ENCODE assay signal across 9 cellular contexts in genomic region chr17:50110591-50111349, GRCh38. TPM values are rescaled to one million over a fixed set of nuclear protein-coding genes. Genes with fewer than 3 reads are reported as not detected.
A peak's percentile ranks its signal among the peaks of the same experiment; 100 is the strongest.
DNase-seq lines count a peak whose midpoint lies in the region; ATAC-seq and TF ChIP-seq lines count a peak whose summit lies in the region.
"Had no signal": no experiment of that assay in that cellular context is flagged by ENCODE, and none has a peak within 500 bp of the region (broad histone marks: within the 10 kb centered on the region; RNA-seq: fewer than 3 reads in every experiment).

No MANE protein-coding gene starts in this region.

- no peaks in the 10 kb centered on the region for H3K27me3 ChIP-seq in ascending aorta
- H3K27me3 ChIP-seq in heart right ventricle = peaks cover 0 to 9% (median 0%) of the 10 kb centered on the region in 7 donors
- no peaks in the 10 kb centered on the region for H3K27me3 ChIP-seq in osteoblast (ENCODE audit: insufficient read depth, low read length)
- no peaks in the 10 kb centered on the region for H3K27me3 ChIP-seq in uterus

- H3K4me3 Mint-ChIP-seq in T-helper 2 cell treated with Interferon-gamma antibody and Interleukin-4, amounts not matched to agents 5 μg/mL and 100 μg/mL, for 36 hours = no peak overlapping the region

- no peak for DNase-seq in ascending aorta (ENCODE audit: low spot score in 2 of 2)
- DNase-seq in heart right ventricle = peak; percentile 61 to 68
- peak; percentile 78 for DNase-seq in osteoblast (ENCODE audit: insufficient read length, low spot score, missing footprints)
- no peak for DNase-seq in uterus
- no peak for DNase-seq in T-helper 2 cell treated with Interferon-gamma antibody and Interleukin-4, amounts not matched to agents 5 μg/mL and 100 μg/mL, for 36 hours (ENCODE audit: low spot score)
- DNase-seq: activated CD4-positive, alpha-beta T cell treated with anti-CD3 and anti-CD28 coated beads, Interleukin-2, amount 50 U/mL, for 48 hours; activated naive CD4-positive, alpha-beta T cell treated with anti-CD3 and anti-CD28 coated beads, Interleukin-2, amount 50 U/mL, for 16 hours had no signal

- intact Hi-C loops in ascending aorta (cut with DNase I) (loop anchor here (1.0 to 5.0 kb wide), 3 partner anchors 15 to 67 kb away; partner anchors contain the start of gene PDK2), heart right ventricle (cut with DNase I) (loop anchor here in 3 of 10 donors (5.0 to 10.0 kb wide), 2 partner anchors 54 to 57 kb away; partner anchors contain the start of gene SGCA (in 3 of the 3)), uterus (cut with DNase I; ENCODE audit: low total_unique reads) (no loop called here)

- H3K27ac Mint-ChIP-seq in T-helper 2 cell treated with Interferon-gamma antibody and Interleukin-4, amounts not matched to agents 5 μg/mL and 100 μg/mL, for 36 hours = no peak overlapping the region

- H4K20me1 ChIP-seq in osteoblast (ENCODE audit: insufficient read depth, low read length) = peaks cover 3% of the 10 kb centered on the region

- no peak overlapping the region for H3K4me3 ChIP-seq in ascending aorta
- no peak overlapping the region for H3K4me3 ChIP-seq in heart right ventricle
- H3K4me3 ChIP-seq in osteoblast (ENCODE audit: insufficient read depth, low read length) = no peak overlapping the region
- no peak overlapping the region for H3K4me3 ChIP-seq in uterus

- no peaks in the 10 kb centered on the region for H3K9me3 Mint-ChIP-seq in T-helper 2 cell treated with Interferon-gamma antibody and Interleukin-4, amounts not matched to agents 5 μg/mL and 100 μg/mL, for 36 hours

- TF ChIP-seq CTCF in ascending aorta (IDR thresholded peaks at IDR 0.05) (no peak), heart right ventricle (IDR thresholded peaks at IDR 0.05) (no peak), osteoblast (IDR thresholded peaks at IDR 0.05; ENCODE audit: extremely low read depth, low read depth, low read length) (no peak), uterus (IDR thresholded peaks at IDR 0.05) (no peak)

- H3K36me3 Mint-ChIP-seq in T-helper 2 cell treated with Interferon-gamma antibody and Interleukin-4, amounts not matched to agents 5 μg/mL and 100 μg/mL, for 36 hours (ENCODE audit: low read depth) = no peaks in the 10 kb centered on the region

- H3K27ac ChIP-seq in ascending aorta (peak overlapping the region; percentile 92 to 97), heart right ventricle (peak overlapping the region; percentile 87 to 99 (median 95)), osteoblast (ENCODE audit: low read depth, low read length) (no peak overlapping the region), uterus (peak overlapping the region; percentile 63 to 65)

- H3K36me3 ChIP-seq in ascending aorta (peaks cover 42 to 45% of the 10 kb centered on the region in 2 donors), heart right ventricle (peaks cover 0 to 52% (median 21%) of the 10 kb centered on the region in 9 donors), osteoblast (ENCODE audit: insufficient read depth, low read length) (peaks cover 3% of the 10 kb centered on the region), uterus (no peaks in the 10 kb centered on the region)

- H3K9me3 ChIP-seq in ascending aorta (no peaks in the 10 kb centered on the region), heart right ventricle (no peaks in the 10 kb centered on the region), osteoblast (ENCODE audit: low read depth, low read length) (no peaks in the 10 kb centered on the region), uterus (no peaks in the 10 kb centered on the region)

- H3K79me2 ChIP-seq in osteoblast (ENCODE audit: insufficient read depth, low read length) = no peaks in the 10 kb centered on the region

- ATAC-seq in heart right ventricle (peak; percentile 18 to 72 (median 62)), GM18517 (IDR thresholded peaks at IDR 0.05; ENCODE audit: unreplicated experiment) (no peak), GM19023 (IDR thresholded peaks at IDR 0.05; ENCODE audit: unreplicated experiment) (no peak)

- no peak overlapping the region for H2AFZ ChIP-seq in osteoblast (ENCODE audit: low read length)

- H3K27me3 Mint-ChIP-seq in T-helper 2 cell treated with Interferon-gamma antibody and Interleukin-4, amounts not matched to agents 5 μg/mL and 100 μg/mL, for 36 hours (ENCODE audit: low read depth) = peaks cover 5% of the 10 kb centered on the region

- no peak overlapping the region for H3K4me2 ChIP-seq in osteoblast (ENCODE audit: insufficient read depth, low read length)

- H3K4me1 Mint-ChIP-seq in T-helper 2 cell treated with Interferon-gamma antibody and Interleukin-4, amounts not matched to agents 5 μg/mL and 100 μg/mL, for 36 hours (ENCODE audit: low read depth) = peaks cover 6% of the 10 kb centered on the region

- peaks cover 13 to 20% of the 10 kb centered on the region in 2 donors for H3K4me1 ChIP-seq in ascending aorta
- peaks cover 21 to 64% (median 41%) of the 10 kb centered on the region in 9 donors for H3K4me1 ChIP-seq in heart right ventricle
- H3K4me1 ChIP-seq in osteoblast (ENCODE audit: insufficient read depth, low read length) = peaks cover 10% of the 10 kb centered on the region
- peaks cover 0 to 12% of the 10 kb centered on the region in 2 donors for H3K4me1 ChIP-seq in uterus

- WGBS in heart right ventricle, 2 donors = 53 to 60% methylated on average over 19 of the region's 19 CpGs

- TF ChIP-seq POLR2A in uterus (IDR thresholded peaks at IDR 0.05) = no peak

RNA-seq across cellular contexts. Expression of gene PDK2, which starts 15.6 kb away (rescaled TPM):
- total RNA-seq in ascending aorta (73.5 TPM), heart right ventricle (100 to 1,000 TPM; 161 to 337 (median 231) TPM), osteoblast (43.4 and 54.8 TPM in 2 replicates), uterus (10 to 100 TPM; 12.9 to 62.6 (median 32.4) TPM)
- 100 to 1,000 TPM in 1 of 2 donors, 10 to 100 TPM in 1; 88.1 to 129 TPM for polyA plus RNA-seq in heart right ventricle

RNA-seq across cellular contexts. Expression of gene SAMD14, which starts 19.2 kb away (rescaled TPM):
- 3.2 TPM for total RNA-seq in ascending aorta
- total RNA-seq in heart right ventricle = 1 to 10 TPM; 1.5 to 3.8 (median 1.9) TPM
- 1 to 10 TPM; 1.9 to 3.8 TPM for polyA plus RNA-seq in heart right ventricle
- total RNA-seq in osteoblast = 2.5 and 2.7 TPM in 2 replicates
- total RNA-seq in uterus = 10 to 100 TPM in 1 of 4 donors, 1 to 10 TPM in 2, not detected in 1; 2.3 to 11.3 (median 6.2) TPM

RNA-seq across cellular contexts. Expression of gene PPP1R9B, which starts 39.7 kb away (rescaled TPM):
- 63.5 TPM for total RNA-seq in ascending aorta
- total RNA-seq in heart right ventricle = 10 to 100 TPM; 17.3 to 45.4 (median 26.9) TPM
- 10 to 100 TPM; 22.4 to 42.7 TPM for polyA plus RNA-seq in heart right ventricle
- 44.2 and 48.9 TPM in 2 replicates for total RNA-seq in osteoblast
- 10 to 100 TPM in 3 of 4 donors, 1 to 10 TPM in 1; 9.2 to 65.3 (median 20.6) TPM for total RNA-seq in uterus

RNA-seq across cellular contexts. Expression of gene ITGA3, which starts 54.9 kb away (rescaled TPM):
- total RNA-seq in ascending aorta (222 TPM), heart right ventricle (10 to 100 TPM; 12.5 to 44.2 (median 22.5) TPM), osteoblast (73.4 and 81.4 TPM in 2 replicates), uterus (10 to 100 TPM; 14.3 to 73.1 (median 33.4) TPM)
- 10 to 100 TPM; 26.1 to 39.9 TPM for polyA plus RNA-seq in heart right ventricle

RNA-seq across cellular contexts. Expression of gene SGCA, which starts 55.0 kb away (rescaled TPM):
- total RNA-seq in ascending aorta = 78.5 TPM
- 100 to 1,000 TPM; 136 to 204 (median 158) TPM for total RNA-seq in heart right ventricle
- polyA plus RNA-seq in heart right ventricle = 100 to 1,000 TPM; 137 to 314 TPM
- 0.29 TPM in 1 of 2 replicates, not detected in the other for total RNA-seq in osteoblast
- total RNA-seq in uterus = 100 to 1,000 TPM in 1 of 4 donors, 10 to 100 TPM in 1, under 1 TPM in 1, not detected in 1; 0.90 to 119 (median 19.6) TPM

Comparison
In these comparisons a context has a peak if more than half of its experiments do, and no peak if none do; other contexts are left out.
1. DNase-seq: peak in heart right ventricle (2 of 2) and osteoblast (single experiment); none in ascending aorta (0 of 2), uterus (0 of 2) and T-helper 2 cell treated with Interferon-gamma antibody and Interleukin-4, amounts not matched to agents 5 μg/mL and 100 μg/mL, for 36 hours (single experiment).
2. ATAC-seq: peak in heart right ventricle (8 of 8); none in GM18517 (single experiment) and GM19023 (single experiment).